8 cellular contexts compared by ENCODE assay signal in the genomic region with DNA sequence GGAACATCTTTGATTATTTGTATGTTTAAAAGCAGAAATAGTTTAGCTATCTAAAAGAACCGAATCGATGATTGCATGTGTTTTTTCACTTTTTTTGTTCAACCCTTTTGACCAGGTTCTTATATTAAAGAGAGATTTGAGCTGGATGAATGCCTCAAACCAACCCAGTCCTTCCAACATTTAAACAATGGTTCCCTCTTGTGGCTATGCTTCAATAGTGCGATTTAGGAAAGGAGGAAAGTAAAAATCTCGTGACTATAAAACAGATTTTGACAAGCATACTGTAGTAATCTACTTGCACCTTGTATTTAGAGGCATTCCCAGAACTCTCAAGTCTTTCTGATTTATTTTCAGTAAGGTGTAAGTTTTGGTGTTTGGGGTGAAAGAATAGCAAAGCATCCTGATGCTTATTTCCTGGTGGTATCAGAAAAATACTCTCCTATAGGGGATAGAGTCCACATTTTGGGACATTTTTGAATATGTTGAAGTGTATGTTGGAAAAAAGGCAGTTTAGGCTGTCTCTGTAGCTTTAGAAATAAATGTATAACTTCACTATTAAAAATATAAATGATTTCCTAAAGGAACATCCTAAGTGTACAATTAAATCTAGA.
DNase-seq lines count a peak whose midpoint lies in the region; ATAC-seq, FAIRE-seq and TF ChIP-seq lines count a peak whose summit lies in the region.

No MANE protein-coding gene starts in this region.

- FAIRE-seq in GM19239 (lab: Jason Lieb, UNC): no peak

- no peak overlapping the region for H3K27ac Mint-ChIP-seq in activated CD8-positive, alpha-beta memory T cell treated with anti-CD3 and anti-CD28 coated beads, Interleukin-2, amount 10 ng/mL, durations not matched to agents 7 days and 5 days
- no peak overlapping the region for H3K27ac Mint-ChIP-seq in T-helper 2 cell treated with Interferon-gamma antibody and Interleukin-4, amounts not matched to agents 5 μg/mL and 100 μg/mL, for 36 hours
- H3K27ac Mint-ChIP-seq in glutamatergic neuron (ENCODE audit: unreplicated experiment): peak overlapping the region; percentile 86

- peak; percentile 68 for ATAC-seq in activated CD8-positive, alpha-beta memory T cell treated with anti-CD3 and anti-CD28 coated beads, Interleukin-2, amount 10 ng/mL, durations not matched to agents 7 days and 5 days
- no peak for ATAC-seq in GM21529 (IDR thresholded peaks at IDR 0.05; ENCODE audit: unreplicated experiment)

- peaks cover 31% of the 10 kb centered on the region for H3K27me3 Mint-ChIP-seq in activated CD8-positive, alpha-beta memory T cell treated with anti-CD3 and anti-CD28 coated beads, Interleukin-2, amount 10 ng/mL, durations not matched to agents 7 days and 5 days
- no peaks in the 10 kb centered on the region for H3K27me3 Mint-ChIP-seq in T-helper 2 cell treated with Interferon-gamma antibody and Interleukin-4, amounts not matched to agents 5 μg/mL and 100 μg/mL, for 36 hours (ENCODE audit: low read depth)
- H3K27me3 Mint-ChIP-seq in glutamatergic neuron (ENCODE audit: unreplicated experiment): peaks cover 3% of the 10 kb centered on the region

- H3K36me3 Mint-ChIP-seq in activated CD8-positive, alpha-beta memory T cell treated with anti-CD3 and anti-CD28 coated beads, Interleukin-2, amount 10 ng/mL, durations not matched to agents 7 days and 5 days: no peaks in the 10 kb centered on the region
- no peaks in the 10 kb centered on the region for H3K36me3 Mint-ChIP-seq in T-helper 2 cell treated with Interferon-gamma antibody and Interleukin-4, amounts not matched to agents 5 μg/mL and 100 μg/mL, for 36 hours (ENCODE audit: low read depth)
- H3K36me3 Mint-ChIP-seq in glutamatergic neuron (ENCODE audit: unreplicated experiment): no peaks in the 10 kb centered on the region

- DNase-seq in activated CD8-positive, alpha-beta memory T cell treated with anti-CD3 and anti-CD28 coated beads, Interleukin-2, amount 10 ng/mL, durations not matched to agents 7 days and 5 days: no peak
- no peak for DNase-seq in activated CD8-positive, alpha-beta memory T cell treated with anti-CD3 and anti-CD28 coated beads, Interleukin-2, amount 50 U/mL, for 48 hours
- DNase-seq in NCI-H1417 treated with DMSO at 0.1 percent for 48 hours (lab: John Stamatoyannopoulos, UW) (peak; percentile 8), glutamatergic neuron (no peak), superior temporal gyrus (ENCODE audit: extremely low spot score) (peak; percentile 90), GM19239 (ENCODE audit: insufficient read length, low spot score) (no peak)
- no peak for DNase-seq in T-helper 2 cell treated with Interferon-gamma antibody and Interleukin-4, amounts not matched to agents 5 μg/mL and 100 μg/mL, for 36 hours (ENCODE audit: low spot score)

- no peaks in the 10 kb centered on the region for H3K9me3 Mint-ChIP-seq in activated CD8-positive, alpha-beta memory T cell treated with anti-CD3 and anti-CD28 coated beads, Interleukin-2, amount 10 ng/mL, durations not matched to agents 7 days and 5 days (ENCODE audit: low read depth)
- H3K9me3 Mint-ChIP-seq in T-helper 2 cell treated with Interferon-gamma antibody and Interleukin-4, amounts not matched to agents 5 μg/mL and 100 μg/mL, for 36 hours: no peaks in the 10 kb centered on the region
- no peaks in the 10 kb centered on the region for H3K9me3 Mint-ChIP-seq in glutamatergic neuron (ENCODE audit: unreplicated experiment)

- TF ChIP-seq CTCF in glutamatergic neuron (IDR thresholded peaks at IDR 0.05; ENCODE audit: partially characterized antibody, unreplicated experiment): peak; percentile 77

- peaks cover 18% of the 10 kb centered on the region for H3K4me1 Mint-ChIP-seq in activated CD8-positive, alpha-beta memory T cell treated with anti-CD3 and anti-CD28 coated beads, Interleukin-2, amount 10 ng/mL, durations not matched to agents 7 days and 5 days
- H3K4me1 Mint-ChIP-seq in T-helper 2 cell treated with Interferon-gamma antibody and Interleukin-4, amounts not matched to agents 5 μg/mL and 100 μg/mL, for 36 hours (ENCODE audit: low read depth): peaks cover 28% of the 10 kb centered on the region
- H3K4me1 Mint-ChIP-seq in glutamatergic neuron (ENCODE audit: low read depth, unreplicated experiment): peaks cover 13% of the 10 kb centered on the region

- CTCF ChIA-PET in activated CD8-positive, alpha-beta memory T cell treated with anti-CD3 and anti-CD28 coated beads, Interleukin-2, amount 10 ng/mL, durations not matched to agents 7 days and 5 days (lab: Charles Lee): interaction anchor here (0.6 to 1.4 kb wide), 8 partner anchors 13 to 1147 kb away, joined by 3 to 4 read pairs (median 4); no protein-coding TSS in a partner anchor

- H3K4me3 Mint-ChIP-seq in activated CD8-positive, alpha-beta memory T cell treated with anti-CD3 and anti-CD28 coated beads, Interleukin-2, amount 10 ng/mL, durations not matched to agents 7 days and 5 days: peak overlapping the region; percentile 33
- peak overlapping the region; percentile 89 for H3K4me3 Mint-ChIP-seq in T-helper 2 cell treated with Interferon-gamma antibody and Interleukin-4, amounts not matched to agents 5 μg/mL and 100 μg/mL, for 36 hours
- peak overlapping the region; percentile 25 for H3K4me3 Mint-ChIP-seq in glutamatergic neuron (ENCODE audit: unreplicated experiment)

Comparison
In these comparisons a context has a peak if more than half of its experiments do, and no peak if none do; other contexts are left out.
1. DNase-seq: peak in NCI-H1417 treated with DMSO at 0.1 percent for 48 hours (single experiment) and superior temporal gyrus (single experiment); none in activated CD8-positive, alpha-beta memory T cell treated with anti-CD3 and anti-CD28 coated beads, Interleukin-2, amount 10 ng/mL, durations not matched to agents 7 days and 5 days (single experiment), activated CD8-positive, alpha-beta memory T cell treated with anti-CD3 and anti-CD28 coated beads, Interleukin-2, amount 50 U/mL, for 48 hours (single experiment), T-helper 2 cell treated with Interferon-gamma antibody and Interleukin-4, amounts not matched to agents 5 μg/mL and 100 μg/mL, for 36 hours (single experiment), glutamatergic neuron (single experiment) and GM19239 (single experiment).
2. H3K4me3 Mint-ChIP-seq: peak in every context shown above with its lines; median percentile 89 in T-helper 2 cell treated with Interferon-gamma antibody and Interleukin-4, amounts not matched to agents 5 μg/mL and 100 μg/mL, for 36 hours; 33 in activated CD8-positive, alpha-beta memory T cell treated with anti-CD3 and anti-CD28 coated beads, Interleukin-2, amount 10 ng/mL, durations not matched to agents 7 days and 5 days; 25 in glutamatergic neuron.